22 cellular contexts compared by ENCODE assay signal in genomic region chr3:176734146-176734545, GRCh38.
"Had no signal": no experiment of that assay in that cellular context is flagged by ENCODE, and none has a peak within 500 bp of the region (broad histone marks: within the 10 kb centered on the region; RNA-seq: fewer than 3 reads in every experiment).

No MANE protein-coding gene starts in this region.

- H3K4me1 Mint-ChIP-seq: activated B cell treated with CpG ODN at 0.5 μM for 24 hours; naive thymus-derived CD8-positive, alpha-beta T cell had no signal

- H3K4me3 ChIP-seq: left ventricle myocardium inferior, skin epidermis, transverse colon, vagina had no signal

- H3K27ac ChIP-seq: epithelial cell of prostate, left ventricle myocardium inferior, skin epidermis, transverse colon, vagina had no signal

- DNase-seq: activated B cell treated with CpG ODN at 0.5 μM for 24 hours; activated CD4-positive, alpha-beta T cell treated with anti-CD3 and anti-CD28 coated beads for 48 hours; activated CD8-positive, alpha-beta memory T cell treated with anti-CD3 and anti-CD28 coated beads for 24 hours; activated naive CD4-positive, alpha-beta T cell treated with Interleukin-2 at 50 U/mL for 16 hours; anterior cingulate cortex; cerebellar nuclear complex; effector memory CD4-positive, alpha-beta T cell; head of caudate nucleus; left ventricle myocardium inferior; naive thymus-derived CD8-positive, alpha-beta T cell; right cardiac atrium; stimulated activated CD4-positive, alpha-beta T cell treated with anti-CD3 and anti-CD28 coated beads, Interleukin-15, amount 100 ng/mL, for 24 hours; stimulated activated CD4-positive, alpha-beta T cell treated with anti-CD3 and anti-CD28 coated beads, Interleukin-4, amount 100 ng/mL, for 24 hours; stimulated activated naive CD4-positive, alpha-beta T cell treated with Interleukin-2 at 50 U/mL for 16 hours; T-helper 2 cell; transverse colon had no signal

- H3K9me3 Mint-ChIP-seq: activated B cell treated with CpG ODN at 0.5 μM for 24 hours; activated T-helper 1 cell treated with anti-CD3 and anti-CD28 coated beads, Interleukin-12 subunit alpha, Interleukin-12 subunit beta, Interleukin-2, Interleukin-4 antibody, amounts not matched to agents 30 ng/mL and 10 ng/mL and 1 ng/mL, durations not matched to agents 14 hours and 24 hours and 36 hours had no signal

- H3K4me3 Mint-ChIP-seq: activated B cell treated with CpG ODN at 0.5 μM for 24 hours; activated T-helper 1 cell treated with anti-CD3 and anti-CD28 coated beads, Interleukin-12 subunit alpha, Interleukin-12 subunit beta, Interleukin-2, Interleukin-4 antibody, amounts not matched to agents 30 ng/mL and 10 ng/mL and 1 ng/mL, durations not matched to agents 14 hours and 24 hours and 36 hours; naive thymus-derived CD8-positive, alpha-beta T cell had no signal

- H3K9me3 ChIP-seq: left ventricle myocardium inferior, transverse colon, vagina had no signal

- H3K27me3 Mint-ChIP-seq: activated B cell treated with CpG ODN at 0.5 μM for 24 hours, progenitor cell of endocrine pancreas had no signal

- H3K36me3 ChIP-seq: left ventricle myocardium inferior, transverse colon, vagina had no signal

- H3K27ac Mint-ChIP-seq: activated B cell treated with CpG ODN at 0.5 μM for 24 hours; activated T-helper 1 cell treated with anti-CD3 and anti-CD28 coated beads, Interleukin-12 subunit alpha, Interleukin-12 subunit beta, Interleukin-2, Interleukin-4 antibody, amounts not matched to agents 30 ng/mL and 10 ng/mL and 1 ng/mL, durations not matched to agents 14 hours and 24 hours and 36 hours; naive thymus-derived CD8-positive, alpha-beta T cell; progenitor cell of endocrine pancreas had no signal

- H3K36me3 Mint-ChIP-seq: naive thymus-derived CD8-positive, alpha-beta T cell had no signal

- H3K27me3 ChIP-seq: transverse colon, vagina had no signal

- ATAC-seq: naive thymus-derived CD8-positive, alpha-beta T cell; right cardiac atrium had no signal

- H3K4me1 ChIP-seq: left ventricle myocardium inferior, vagina had no signal

- FAIRE-seq: keratinocyte had no signal
